11 cellular contexts compared by ENCODE assay signal in genomic region chr13:98812186-98812798, GRCh38. TPM values are rescaled to one million over a fixed set of nuclear protein-coding genes. Genes with fewer than 3 reads are reported as not detected.
"Had no signal": no experiment of that assay in that cellular context is flagged by ENCODE, and none has a peak within 500 bp of the region (broad histone marks: within the 10 kb centered on the region; RNA-seq: fewer than 3 reads in every experiment).

No MANE protein-coding gene starts in this region.

RNA-seq across cellular contexts. Expression of gene SLC15A1, which starts 59.8 kb away (rescaled TPM):
- total RNA-seq: chondrocyte; esophagus muscularis mucosa; fibroblast of villous mesenchyme; left ventricle myocardium inferior; lung microvascular endothelial cell; mononuclear cell; naive thymus-derived CD4-positive, alpha-beta T cell; skeletal muscle tissue; subcutaneous adipose tissue; tibial nerve; upper lobe of right lung had no signal
- polyA plus RNA-seq: naive thymus-derived CD4-positive, alpha-beta T cell had no signal
